ENCODE assay signal across 11 cellular contexts in the genomic region with DNA sequence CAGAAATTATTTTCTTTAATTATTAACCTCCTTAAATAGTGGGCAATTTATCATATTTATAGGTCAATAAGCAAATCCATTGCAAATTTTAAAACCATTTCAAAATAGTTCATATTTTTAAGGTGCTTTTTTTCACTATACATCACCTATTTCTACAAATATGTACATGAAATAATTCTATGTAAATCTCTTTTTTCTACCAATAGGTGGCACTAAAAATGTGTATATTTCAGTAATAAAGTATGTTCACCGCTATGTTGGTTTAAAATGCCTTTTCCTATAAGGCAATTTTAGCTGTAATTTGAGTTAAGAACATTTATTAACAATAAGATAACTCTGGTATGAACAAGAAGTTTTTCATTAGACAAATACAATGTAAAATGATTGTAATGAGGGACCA.
DNase-seq lines count a peak whose midpoint lies in the region; ATAC-seq, FAIRE-seq and TF ChIP-seq lines count a peak whose summit lies in the region.
"Had no signal": no experiment of that assay in that cellular context is flagged by ENCODE, and none has a peak within 500 bp of the region (broad histone marks: within the 10 kb centered on the region; RNA-seq: fewer than 3 reads in every experiment).

No MANE protein-coding gene starts in this region.

- H3K9me2 ChIP-seq in Karpas-422 (replicated peaks; ENCODE audit: insufficient read depth, low read length), result no peaks in the 10 kb centered on the region; the same call in 1 of the 2 replicates

- TF ChIP-seq POLR2A in H54 (IDR thresholded peaks at IDR 0.05; ENCODE audit: low read depth, low read length), result no peak

- H3K36me3 ChIP-seq in Karpas-422 (ENCODE audit: insufficient read depth, low read length) (no peaks in the 10 kb centered on the region), adipocyte (ENCODE audit: control insufficient read depth, insufficient read depth, low read length, severe bottlenecking) (no peaks in the 10 kb centered on the region), mesenchymal stem cell (ENCODE audit: control insufficient read depth in 1 of 2, insufficient read depth in 2 of 2, low read depth in 1 of 2, low read length in 2 of 2) (no peaks in the 10 kb centered on the region)

- no CpG with 5 or more reads among the region's 1 CpG for WGBS in mesenchymal stem cell

- no peaks in the 10 kb centered on the region for H3K4me1 ChIP-seq in Karpas-422 (ENCODE audit: low read length)
- H3K4me1 ChIP-seq in adipocyte (ENCODE audit: control insufficient read depth, insufficient read depth, low read length), result no peaks in the 10 kb centered on the region
- no peaks in the 10 kb centered on the region for H3K4me1 ChIP-seq in mesenchymal stem cell (ENCODE audit: control insufficient read depth, insufficient read depth, low read depth, low read length)

- H3K4ac ChIP-seq in mesenchymal stem cell (ENCODE audit: low read depth in 1 of 2, low read length in 2 of 2), result no peak overlapping the region

- no peak overlapping the region for H3K23ac ChIP-seq in mesenchymal stem cell (ENCODE audit: low read length in 2 of 2)

- H2AFZ ChIP-seq in Karpas-422 (ENCODE audit: low read length), result no peak overlapping the region
- no peak overlapping the region for H2AFZ ChIP-seq in mesenchymal stem cell (ENCODE audit: low read depth, low read length)

- no peak overlapping the region for H3K27ac Mint-ChIP-seq in activated naive CD4-positive, alpha-beta T cell treated with anti-CD3 and anti-CD28 coated beads for 36 hours

- DNase-seq in DMS 273 (lab: John Stamatoyannopoulos, UW; ENCODE audit: unreplicated experiment), result peak; percentile 27
- no peak for DNase-seq in DMS 273 treated with DMSO at 0.1 percent for 48 hours (lab: John Stamatoyannopoulos, UW)
- peak; percentile 65 for DNase-seq in Karpas-422
- peak; percentile 35 for DNase-seq in adipocyte (ENCODE audit: low read depth)
- peak; percentile 0 for DNase-seq in mesenchymal stem cell
- DNase-seq in activated naive CD4-positive, alpha-beta T cell treated with anti-CD3 and anti-CD28 coated beads for 36 hours, result no peak
- no peak for DNase-seq in H54 (ENCODE audit: insufficient read length, low spot score)
- DNase-seq: 8988T; activated CD4-positive, alpha-beta T cell treated with anti-CD3 and anti-CD28 coated beads, Interleukin-2, amount 50 U/mL, for 48 hours; anterior cingulate cortex had no signal

- H4K20me1 ChIP-seq in Karpas-422 (ENCODE audit: insufficient read depth, low read depth, low read length), result no peaks in the 10 kb centered on the region

- no peak overlapping the region for H2BK15ac ChIP-seq in mesenchymal stem cell (ENCODE audit: low read depth, poor library complexity, severe bottlenecking)

- no peak overlapping the region for H2AK5ac ChIP-seq in mesenchymal stem cell (ENCODE audit: low read length, severe bottlenecking)

- H3K27me3 ChIP-seq in Karpas-422 (ENCODE audit: low read length), result no peaks in the 10 kb centered on the region
- H3K27me3 ChIP-seq in adipocyte (replicated peaks; ENCODE audit: control insufficient read depth, insufficient read depth, low read length), result no peaks in the 10 kb centered on the region
- no peaks in the 10 kb centered on the region for H3K27me3 ChIP-seq in mesenchymal stem cell (ENCODE audit: control insufficient read depth in 1 of 2, insufficient read depth in 1 of 2, low read length in 2 of 2)

- no peaks in the 10 kb centered on the region for H3K79me2 ChIP-seq in Karpas-422 (ENCODE audit: low read length)

- no peak overlapping the region for H2BK5ac ChIP-seq in mesenchymal stem cell (ENCODE audit: low read depth, low read length, poor library complexity, severe bottlenecking)

- H3K18ac ChIP-seq in mesenchymal stem cell (ENCODE audit: low read depth in 1 of 2, low read length in 2 of 2), result no peak overlapping the region

- H3K36me3 Mint-ChIP-seq in activated naive CD4-positive, alpha-beta T cell treated with anti-CD3 and anti-CD28 coated beads for 36 hours (ENCODE audit: low read depth), result no peaks in the 10 kb centered on the region

- no peak overlapping the region for H3K4me3 Mint-ChIP-seq in activated naive CD4-positive, alpha-beta T cell treated with anti-CD3 and anti-CD28 coated beads for 36 hours

- H3K79me1 ChIP-seq in mesenchymal stem cell (replicated peaks; ENCODE audit: low read length, poor library complexity, severe bottlenecking), result no peaks in the 10 kb centered on the region

- H3K4me3 ChIP-seq in Karpas-422 (ENCODE audit: low read length) (no peak overlapping the region), adipocyte (ENCODE audit: low read length) (no peak overlapping the region), mesenchymal stem cell (ENCODE audit: insufficient read depth in 1 of 2, low read depth in 1 of 2, low read length in 2 of 2) (no peak overlapping the region)

- H2BK12ac ChIP-seq in mesenchymal stem cell (ENCODE audit: low read length in 2 of 2), result no peak overlapping the region

- no peak overlapping the region for H4K8ac ChIP-seq in mesenchymal stem cell (ENCODE audit: low read length)

- H4K91ac ChIP-seq in mesenchymal stem cell (ENCODE audit: low read length), result no peak overlapping the region

- no peak overlapping the region for H3K9ac ChIP-seq in Karpas-422 (ENCODE audit: low read length)
- H3K9ac ChIP-seq in adipocyte (ENCODE audit: low read length), result no peak overlapping the region
- H3K9ac ChIP-seq in mesenchymal stem cell (ENCODE audit: low read length), result no peak overlapping the region

- H3K27ac ChIP-seq in Karpas-422 (ENCODE audit: low read length), result no peak overlapping the region
- no peak overlapping the region for H3K27ac ChIP-seq in mesenchymal stem cell (ENCODE audit: low read length, poor library complexity, severe bottlenecking)

- H3K14ac ChIP-seq in mesenchymal stem cell (ENCODE audit: low read length in 2 of 2), result no peak overlapping the region

- H3K27me3 Mint-ChIP-seq in activated naive CD4-positive, alpha-beta T cell treated with anti-CD3 and anti-CD28 coated beads for 36 hours (ENCODE audit: low read depth), result no peaks in the 10 kb centered on the region

- no peak overlapping the region for H2BK120ac ChIP-seq in mesenchymal stem cell (ENCODE audit: low read depth, low read length)

- no peak for FAIRE-seq in H54 (lab: Jason Lieb, UNC)

- H3K4me1 Mint-ChIP-seq in activated naive CD4-positive, alpha-beta T cell treated with anti-CD3 and anti-CD28 coated beads for 36 hours (ENCODE audit: low read depth), result no peaks in the 10 kb centered on the region

- H3K4me2 ChIP-seq in Karpas-422 (ENCODE audit: low read depth, low read length, poor library complexity, severe bottlenecking), result no peak overlapping the region
- H3K4me2 ChIP-seq in mesenchymal stem cell (ENCODE audit: low read length, poor library complexity, severe bottlenecking), result no peak overlapping the region

- intact Hi-C loops in activated naive CD4-positive, alpha-beta T cell treated with anti-CD3 and anti-CD28 coated beads for 36 hours (cut with micrococcal nuclease), result loop anchor here (1.0 to 10.0 kb wide), 2 partner anchors 642 to 853 kb away; no protein-coding TSS in a partner anchor

- no peaks in the 10 kb centered on the region for H3K9me3 Mint-ChIP-seq in activated naive CD4-positive, alpha-beta T cell treated with anti-CD3 and anti-CD28 coated beads for 36 hours

- CTCF ChIA-PET in activated naive CD4-positive, alpha-beta T cell treated with anti-CD3 and anti-CD28 coated beads for 36 hours (lab: Charles Lee), result no interaction called here

- no peak for ATAC-seq in HG03045 (IDR thresholded peaks at IDR 0.05; ENCODE audit: unreplicated experiment)

- H3K9me3 ChIP-seq in Karpas-422 (ENCODE audit: low read length) (no peaks in the 10 kb centered on the region; the same call in 1 of the 2 replicates), adipocyte (ENCODE audit: control insufficient read depth, low read length) (no peaks in the 10 kb centered on the region), mesenchymal stem cell (ENCODE audit: control insufficient read depth, low read length) (no peaks in the 10 kb centered on the region)

Comparison
In these comparisons a context has a peak if more than half of its experiments do, and no peak if none do; other contexts are left out.
1. DNase-seq: peak in DMS 273 (single experiment), Karpas-422 (single experiment), adipocyte (single experiment) and mesenchymal stem cell (single experiment); none in DMS 273 treated with DMSO at 0.1 percent for 48 hours (single experiment), activated naive CD4-positive, alpha-beta T cell treated with anti-CD3 and anti-CD28 coated beads for 36 hours (single experiment) and H54 (single experiment).